In the genomic region with DNA sequence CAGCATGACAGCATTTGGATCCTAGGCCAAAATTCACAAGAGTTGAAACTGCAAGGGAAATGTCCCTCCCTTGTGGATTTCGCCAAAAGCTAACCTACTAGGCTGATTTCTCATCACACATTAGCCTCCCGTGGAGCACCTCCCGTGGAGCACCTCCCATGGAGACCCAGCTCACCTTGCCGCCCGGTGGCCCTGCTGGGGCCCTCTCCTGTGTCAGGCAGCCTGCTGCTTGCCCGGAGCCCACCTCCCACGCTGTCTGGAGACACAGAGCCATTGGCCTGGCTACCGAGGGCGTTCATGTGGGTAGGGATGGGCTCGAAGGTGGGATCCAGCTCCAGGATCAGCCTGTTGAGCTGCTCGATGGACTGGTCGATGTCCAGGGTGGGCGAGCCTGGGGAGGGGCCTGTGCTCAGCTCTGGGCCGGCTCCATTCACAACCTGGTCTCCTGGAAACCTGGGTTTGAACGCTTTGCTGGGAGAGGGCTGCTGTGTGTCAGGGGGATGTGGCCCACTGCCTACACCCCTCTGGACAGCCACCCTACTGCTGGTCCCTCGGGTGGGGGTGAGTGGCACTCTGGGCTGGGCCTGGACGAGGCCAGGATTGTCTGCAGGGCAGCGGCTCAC, we compare ENCODE assay signal across 17 cellular contexts.
DNase-seq lines count a peak whose midpoint lies in the region; FAIRE-seq and TF ChIP-seq lines count a peak whose summit lies in the region.
"Had no signal": no experiment of that assay in that cellular context is flagged by ENCODE, and none has a peak within 500 bp of the region (broad histone marks: within the 10 kb centered on the region; RNA-seq: fewer than 3 reads in every experiment).

No MANE protein-coding gene starts in this region.

- H2BK120ac ChIP-seq in mesenchymal stem cell (ENCODE audit: low read depth, low read length): no peak overlapping the region

- H3K23ac ChIP-seq in mesenchymal stem cell (ENCODE audit: low read length in 2 of 2): no peak overlapping the region

- no peak overlapping the region for H3K18ac ChIP-seq in mesenchymal stem cell (ENCODE audit: low read depth in 1 of 2, low read length in 2 of 2)

- peaks cover 9% of the 10 kb centered on the region for H3K27me3 Mint-ChIP-seq in activated T-cell treated with anti-CD3 and anti-CD28 coated beads, Interleukin-2, amount 50 U/mL, for 24 hours
- H3K27me3 Mint-ChIP-seq: CD8-positive, alpha-beta memory T cell had no signal

- DNase-seq in NCI-H146 (lab: John Stamatoyannopoulos, UW) (peak; percentile 71), NCI-H146 treated with DMSO at 0.1 percent for 48 hours (lab: John Stamatoyannopoulos, UW; ENCODE audit: unreplicated experiment) (no peak), mesenchymal stem cell (no peak), urothelium cell line (ENCODE audit: low spot score) (no peak), NCI-H2107 treated with DMSO at 0.1 percent for 48 hours (lab: John Stamatoyannopoulos, UW; ENCODE audit: unreplicated experiment) (no peak)
- no peak for DNase-seq in activated T-cell treated with anti-CD3 and anti-CD28 coated beads, Interleukin-2, amount 50 U/mL, for 24 hours
- DNase-seq: 8988T; AML-193; CD8-positive, alpha-beta memory T cell; DMS53; GF-D8; HCEC 1CT had no signal

- peak; percentile 9 for FAIRE-seq in urothelium cell line (lab: Jason Lieb, UNC)
- FAIRE-seq: GM19239, H1 had no signal

- H2BK15ac ChIP-seq in mesenchymal stem cell (ENCODE audit: low read depth, poor library complexity, severe bottlenecking): peak overlapping the region; percentile 8

- no peak overlapping the region for H2AFZ ChIP-seq in mesenchymal stem cell (ENCODE audit: low read depth, low read length)

- no peak overlapping the region for H3K4me3 Mint-ChIP-seq in activated T-cell treated with anti-CD3 and anti-CD28 coated beads, Interleukin-2, amount 50 U/mL, for 24 hours
- H3K4me3 Mint-ChIP-seq: CD8-positive, alpha-beta memory T cell had no signal

- no peak overlapping the region for H3K14ac ChIP-seq in mesenchymal stem cell (ENCODE audit: low read length in 2 of 2)

- no peaks in the 10 kb centered on the region for H3K9me3 Mint-ChIP-seq in activated T-cell treated with anti-CD3 and anti-CD28 coated beads, Interleukin-2, amount 50 U/mL, for 24 hours

- H4K91ac ChIP-seq in mesenchymal stem cell (ENCODE audit: low read length): no peak overlapping the region

- no peak overlapping the region for H4K8ac ChIP-seq in mesenchymal stem cell (ENCODE audit: low read length)

- H3K4me1 ChIP-seq in mesenchymal stem cell (ENCODE audit: control insufficient read depth, insufficient read depth, low read depth, low read length): peaks cover 25% of the 10 kb centered on the region
- H3K4me1 ChIP-seq: BLaER1 had no signal

- H3K4ac ChIP-seq in mesenchymal stem cell (ENCODE audit: low read depth in 1 of 2, low read length in 2 of 2): no peak overlapping the region

- no peak overlapping the region for H3K9ac ChIP-seq in mesenchymal stem cell (ENCODE audit: low read length)
- H3K9ac ChIP-seq: BLaER1 had no signal

- peak; percentile 92 for TF ChIP-seq EP300 in Ishikawa (IDR thresholded peaks at IDR 0.05; ENCODE audit: borderline replicate concordance)

- no peak overlapping the region for H3K4me2 ChIP-seq in mesenchymal stem cell (ENCODE audit: low read length, poor library complexity, severe bottlenecking)
- H3K4me2 ChIP-seq: BLaER1 had no signal

- no peak overlapping the region for H3K27ac Mint-ChIP-seq in activated T-cell treated with anti-CD3 and anti-CD28 coated beads, Interleukin-2, amount 50 U/mL, for 24 hours
- H3K27ac Mint-ChIP-seq: CD8-positive, alpha-beta memory T cell had no signal

- H2BK12ac ChIP-seq in mesenchymal stem cell (ENCODE audit: low read length in 2 of 2): no peak overlapping the region

- H3K9me3 ChIP-seq in mesenchymal stem cell (ENCODE audit: control insufficient read depth, low read length): no peaks in the 10 kb centered on the region

- H2AK5ac ChIP-seq in mesenchymal stem cell (ENCODE audit: low read length, severe bottlenecking): no peak overlapping the region

- 0 out of 2 replicates have a peak, but pooled peaks have one; percentile 6 for TF ChIP-seq RAD21 in Ishikawa (IDR thresholded peaks at IDR 0.05; ENCODE audit: low read depth)

- H3K4me3 ChIP-seq in mesenchymal stem cell (ENCODE audit: insufficient read depth in 1 of 2, low read depth in 1 of 2, low read length in 2 of 2): no peak overlapping the region
- H3K4me3 ChIP-seq: BLaER1 had no signal

- H3K36me3 Mint-ChIP-seq in activated T-cell treated with anti-CD3 and anti-CD28 coated beads, Interleukin-2, amount 50 U/mL, for 24 hours (ENCODE audit: low read depth): no peaks in the 10 kb centered on the region
- H3K36me3 Mint-ChIP-seq: CD8-positive, alpha-beta memory T cell had no signal

- 98% methylated on average over 18 of the region's 18 CpGs for WGBS in mesenchymal stem cell

- no peak overlapping the region for H3K27ac ChIP-seq in mesenchymal stem cell (ENCODE audit: low read length, poor library complexity, severe bottlenecking)
- H3K27ac ChIP-seq: BLaER1, HL-60 had no signal

- no peak overlapping the region for H2BK5ac ChIP-seq in mesenchymal stem cell (ENCODE audit: low read depth, low read length, poor library complexity, severe bottlenecking)

- no peaks in the 10 kb centered on the region for H3K4me1 Mint-ChIP-seq in activated T-cell treated with anti-CD3 and anti-CD28 coated beads, Interleukin-2, amount 50 U/mL, for 24 hours (ENCODE audit: low read depth)
- H3K4me1 Mint-ChIP-seq: CD8-positive, alpha-beta memory T cell had no signal

- peaks cover 40% of the 10 kb centered on the region for H3K79me1 ChIP-seq in mesenchymal stem cell (replicated peaks; ENCODE audit: low read length, poor library complexity, severe bottlenecking)

- H3K36me3 ChIP-seq in mesenchymal stem cell (ENCODE audit: control insufficient read depth in 1 of 2, insufficient read depth in 2 of 2, low read depth in 1 of 2, low read length in 2 of 2): peaks cover 0 to 40% of the 10 kb centered on the region in 2 experiments

- H3K27me3 ChIP-seq in mesenchymal stem cell (ENCODE audit: control insufficient read depth in 1 of 2, insufficient read depth in 1 of 2, low read length in 2 of 2): peaks cover 0 to 31% of the 10 kb centered on the region in 2 experiments
- H3K27me3 ChIP-seq: BLaER1 had no signal

TF ChIP-seq in Ishikawa, 13 proteins besides CTCF, POLR2A, EP300 and RAD21:
- TF ChIP-seq TEAD4 (IDR thresholded peaks at IDR 0.05) (peak; percentile 74), REST (IDR thresholded peaks at IDR 0.05; ENCODE audit: low read depth) (no peak), CEBPB (IDR thresholded peaks at IDR 0.05) (peak; percentile 20; the same call in 1 of the 2 replicates), TCF12 (IDR thresholded peaks at IDR 0.05; ENCODE audit: low read depth) (peak; percentile 93), TAF1 (IDR thresholded peaks at IDR 0.05; ENCODE audit: low read depth) (no peak), ZBTB7A (IDR thresholded peaks at IDR 0.05; ENCODE audit: low read depth) (no peak), NFIC (IDR thresholded peaks at IDR 0.05) (peak; percentile 83), FOXM1 (IDR thresholded peaks at IDR 0.05; ENCODE audit: borderline replicate concordance, low read depth) (peak; percentile 60; the same call in 1 of the 2 replicates), EGR1 (IDR thresholded peaks at IDR 0.05) (peak; percentile 78), USF1 (IDR thresholded peaks at IDR 0.05) (no peak), YY1 (IDR thresholded peaks at IDR 0.05; ENCODE audit: low read depth) (no peak), CREB1 (IDR thresholded peaks at IDR 0.05; ENCODE audit: low read depth) (no peak), MAX (IDR thresholded peaks at IDR 0.05) (0 out of 2 replicates have a peak, but pooled peaks have one; percentile 46)
